Comparison of ENCODE assay signal across 20 cellular contexts in the genomic region with DNA sequence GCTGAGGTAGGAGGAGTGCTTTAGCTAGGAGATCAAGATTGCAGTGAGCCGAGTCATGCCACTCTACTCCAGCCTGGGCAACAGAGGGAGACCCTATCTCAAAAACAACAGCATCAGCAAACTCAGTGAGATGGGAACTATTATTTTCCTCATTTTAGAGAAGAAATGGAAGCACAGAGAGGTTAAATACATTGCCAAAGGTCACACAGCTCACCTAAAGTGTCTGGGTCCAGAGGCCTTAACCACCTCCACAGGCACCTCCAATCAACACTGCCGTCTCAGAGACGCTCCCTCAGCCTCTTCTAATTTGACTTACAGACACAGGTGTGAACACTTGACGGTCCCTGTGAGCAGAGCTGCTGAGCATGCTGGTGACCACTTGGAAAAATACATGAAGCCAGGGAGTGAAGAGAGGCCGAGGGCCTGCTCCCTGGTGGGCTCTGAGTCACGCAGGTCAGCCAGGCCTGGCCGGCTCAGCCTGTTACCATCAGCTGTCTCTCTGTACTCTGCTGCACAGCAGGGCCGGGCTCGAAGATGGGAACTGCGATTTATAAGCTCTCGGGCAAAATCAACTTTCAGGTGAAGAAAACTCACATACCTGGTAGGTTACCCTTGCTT.
"Had no signal": no experiment of that assay in that cellular context is flagged by ENCODE, and none has a peak within 500 bp of the region (broad histone marks: within the 10 kb centered on the region; RNA-seq: fewer than 3 reads in every experiment).

No MANE protein-coding gene starts in this region.

- H3K4me1 Mint-ChIP-seq: activated CD4-positive, alpha-beta T cell treated with anti-CD3 and anti-CD28 coated beads, Interleukin-2, amount 10 ng/mL, durations not matched to agents 7 days and 5 days; activated naive CD4-positive, alpha-beta T cell treated with anti-CD3 and anti-CD28 coated beads, Interleukin-2, amount 10 ng/mL, durations not matched to agents 7 days and 5 days; activated naive CD8-positive, alpha-beta T cell treated with anti-CD3 and anti-CD28 coated beads, Interleukin-2, amount 50 U/mL, for 24 hours had no signal

- H3K36me3 Mint-ChIP-seq: activated naive CD4-positive, alpha-beta T cell treated with anti-CD3 and anti-CD28 coated beads, Interleukin-2, amount 10 ng/mL, durations not matched to agents 7 days and 5 days; type B pancreatic cell had no signal

- H3K4me1 ChIP-seq: gastroesophageal sphincter, heart right ventricle, testis had no signal

- H3K27ac ChIP-seq: brain microvascular endothelial cell, gastroesophageal sphincter, heart right ventricle, testis had no signal

- H3K4me3 ChIP-seq: heart right ventricle, testis had no signal

- DNase-seq: activated CD4-positive, alpha-beta T cell treated with anti-CD3 and anti-CD28 coated beads, Interleukin-2, amount 10 ng/mL, durations not matched to agents 7 days and 5 days; activated CD8-positive, alpha-beta T cell treated with anti-CD3 and anti-CD28 coated beads, Interleukin-2, amount 10 ng/mL, durations not matched to agents 7 days and 5 days; activated effector memory CD4-positive, alpha-beta T cell treated with Interleukin-2 at 50 U/mL for 16 hours; activated naive CD4-positive, alpha-beta T cell treated with anti-CD3 and anti-CD28 coated beads, Interleukin-2, amount 10 ng/mL, durations not matched to agents 7 days and 5 days; activated naive CD8-positive, alpha-beta T cell treated with anti-CD3 and anti-CD28 coated beads, Interleukin-2, amount 50 U/mL, for 24 hours; activated T-cell treated with anti-CD3 and anti-CD28 coated beads, Interleukin-2, amount 50 U/mL, for 48 hours; aorta; brain microvascular endothelial cell; cortex of kidney; heart right ventricle; kidney glomerular epithelial cell; left ventricle myocardium superior; naive thymus-derived CD4-positive, alpha-beta T cell; stimulated activated CD4-positive, alpha-beta T cell treated with anti-CD3 and anti-CD28 coated beads, Interleukin-2, amount 100 ng/mL, for 48 hours; T-helper 1 cell; T-helper 9 cell; testis had no signal

- H3K4me3 Mint-ChIP-seq: activated CD4-positive, alpha-beta T cell treated with anti-CD3 and anti-CD28 coated beads, Interleukin-2, amount 10 ng/mL, durations not matched to agents 7 days and 5 days; activated CD8-positive, alpha-beta T cell treated with anti-CD3 and anti-CD28 coated beads, Interleukin-2, amount 10 ng/mL, durations not matched to agents 7 days and 5 days; activated naive CD4-positive, alpha-beta T cell treated with anti-CD3 and anti-CD28 coated beads, Interleukin-2, amount 10 ng/mL, durations not matched to agents 7 days and 5 days; activated naive CD8-positive, alpha-beta T cell treated with anti-CD3 and anti-CD28 coated beads, Interleukin-2, amount 50 U/mL, for 24 hours; naive thymus-derived CD4-positive, alpha-beta T cell; type B pancreatic cell had no signal

- H3K36me3 ChIP-seq: brain microvascular endothelial cell, gastroesophageal sphincter, heart right ventricle had no signal

- H3K9me3 Mint-ChIP-seq: activated CD4-positive, alpha-beta T cell treated with anti-CD3 and anti-CD28 coated beads, Interleukin-2, amount 10 ng/mL, durations not matched to agents 7 days and 5 days; activated naive CD4-positive, alpha-beta T cell treated with anti-CD3 and anti-CD28 coated beads, Interleukin-2, amount 10 ng/mL, durations not matched to agents 7 days and 5 days; activated naive CD8-positive, alpha-beta T cell treated with anti-CD3 and anti-CD28 coated beads, Interleukin-2, amount 50 U/mL, for 24 hours had no signal

- H3K9me3 ChIP-seq: gastroesophageal sphincter, heart right ventricle, testis had no signal

- H3K27ac Mint-ChIP-seq: activated CD4-positive, alpha-beta T cell treated with anti-CD3 and anti-CD28 coated beads, Interleukin-2, amount 10 ng/mL, durations not matched to agents 7 days and 5 days; activated CD8-positive, alpha-beta T cell treated with anti-CD3 and anti-CD28 coated beads, Interleukin-2, amount 10 ng/mL, durations not matched to agents 7 days and 5 days; activated naive CD4-positive, alpha-beta T cell treated with anti-CD3 and anti-CD28 coated beads, Interleukin-2, amount 10 ng/mL, durations not matched to agents 7 days and 5 days; activated naive CD8-positive, alpha-beta T cell treated with anti-CD3 and anti-CD28 coated beads, Interleukin-2, amount 50 U/mL, for 24 hours; naive thymus-derived CD4-positive, alpha-beta T cell had no signal

- H3K27me3 ChIP-seq: brain microvascular endothelial cell, gastroesophageal sphincter, heart right ventricle, testis had no signal

- ATAC-seq: activated CD4-positive, CD25-positive, alpha-beta regulatory T cell treated with anti-CD3 and anti-CD28 coated beads, Interleukin-2, amount 50 U/mL, for 24 hours; activated CD8-positive, alpha-beta T cell treated with anti-CD3 and anti-CD28 coated beads, Interleukin-2, amount 10 ng/mL, durations not matched to agents 7 days and 5 days; activated naive CD8-positive, alpha-beta T cell treated with anti-CD3 and anti-CD28 coated beads, Interleukin-2, amount 50 U/mL, for 24 hours; gastroesophageal sphincter; heart right ventricle; left ventricle myocardium superior; naive thymus-derived CD4-positive, alpha-beta T cell had no signal
